ENCODE assay signal across 29 cellular contexts in genomic region chr3:30183421-30183820, GRCh38.
"Had no signal": no experiment of that assay in that cellular context is flagged by ENCODE, and none has a peak within 500 bp of the region (broad histone marks: within the 10 kb centered on the region; RNA-seq: fewer than 3 reads in every experiment).

No MANE protein-coding gene starts in this region.

- H3K4me1 Mint-ChIP-seq: activated CD4-positive, alpha-beta memory T cell treated with anti-CD3 and anti-CD28 coated beads, Interleukin-2, amount 10 ng/mL, durations not matched to agents 7 days and 5 days; activated CD8-positive, alpha-beta memory T cell treated with anti-CD3 and anti-CD28 coated beads, Interleukin-2, amount 10 ng/mL, durations not matched to agents 7 days and 5 days; activated naive CD8-positive, alpha-beta T cell treated with anti-CD3 and anti-CD28 coated beads for 36 hours had no signal

- DNase-seq: activated CD4-positive, alpha-beta memory T cell treated with anti-CD3 and anti-CD28 coated beads, Interleukin-2, amount 10 ng/mL, durations not matched to agents 7 days and 5 days; activated CD4-positive, alpha-beta T cell treated with anti-CD3 and anti-CD28 coated beads for 1 hour; activated CD4-positive, alpha-beta T cell treated with anti-CD3 and anti-CD28 coated beads for 48 hours; activated CD4-positive, CD25-positive, alpha-beta regulatory T cell; activated CD8-positive, alpha-beta memory T cell treated with anti-CD3 and anti-CD28 coated beads for 24 hours; activated CD8-positive, alpha-beta memory T cell treated with anti-CD3 and anti-CD28 coated beads, Interleukin-2, amount 10 ng/mL, durations not matched to agents 7 days and 5 days; activated CD8-positive, alpha-beta memory T cell treated with anti-CD3 and anti-CD28 coated beads, Interleukin-2, amount 50 U/mL, for 48 hours; activated effector memory CD4-positive, alpha-beta T cell treated with anti-CD3 and anti-CD28 coated beads, Interleukin-2, amount 50 U/mL, for 16 hours; activated naive CD4-positive, alpha-beta T cell; activated naive CD4-positive, alpha-beta T cell treated with anti-CD3 and anti-CD28 coated beads, Interleukin-2, amount 50 U/mL, for 16 hours; activated naive CD8-positive, alpha-beta T cell treated with anti-CD3 and anti-CD28 coated beads for 36 hours; activated T-cell treated with anti-CD3 and anti-CD28 coated beads, Interleukin-2, amount 50 U/mL, for 48 hours; amygdala; cerebellar nuclear complex; Karpas-422; NCI-H1105; NCI-H1417 treated with DMSO at 0.1 percent for 48 hours; NCI-H187 treated with DMSO at 0.1 percent for 48 hours; NCI-H2081; NCI-H345; NCI-H524 treated with DMSO at 0.1 percent for 48 hours; SHP77; T1000; WERI-Rb-1 had no signal

- H3K4me3 Mint-ChIP-seq: activated CD4-positive, alpha-beta memory T cell treated with anti-CD3 and anti-CD28 coated beads, Interleukin-2, amount 10 ng/mL, durations not matched to agents 7 days and 5 days; activated CD8-positive, alpha-beta memory T cell treated with anti-CD3 and anti-CD28 coated beads, Interleukin-2, amount 10 ng/mL, durations not matched to agents 7 days and 5 days; activated naive CD8-positive, alpha-beta T cell treated with anti-CD3 and anti-CD28 coated beads for 36 hours had no signal

- H3K36me3 ChIP-seq: ascending aorta, breast epithelium, SJCRH30, WERI-Rb-1 had no signal

- H3K9me3 ChIP-seq: ascending aorta, breast epithelium, SJCRH30 had no signal

- H3K4me3 ChIP-seq: ascending aorta, breast epithelium, SJCRH30, SK-N-MC had no signal

- H3K36me3 Mint-ChIP-seq: activated CD8-positive, alpha-beta memory T cell treated with anti-CD3 and anti-CD28 coated beads, Interleukin-2, amount 10 ng/mL, durations not matched to agents 7 days and 5 days; activated naive CD8-positive, alpha-beta T cell treated with anti-CD3 and anti-CD28 coated beads for 36 hours had no signal

- ATAC-seq: activated CD8-positive, alpha-beta memory T cell treated with anti-CD3 and anti-CD28 coated beads, Interleukin-2, amount 10 ng/mL, durations not matched to agents 7 days and 5 days; Panc1 had no signal

- H3K9me3 Mint-ChIP-seq: activated CD4-positive, alpha-beta memory T cell treated with anti-CD3 and anti-CD28 coated beads, Interleukin-2, amount 10 ng/mL, durations not matched to agents 7 days and 5 days; activated naive CD8-positive, alpha-beta T cell treated with anti-CD3 and anti-CD28 coated beads for 36 hours had no signal

- H3K27ac ChIP-seq: ascending aorta, breast epithelium, SK-N-MC, WERI-Rb-1 had no signal

- H3K27me3 Mint-ChIP-seq: activated naive CD8-positive, alpha-beta T cell treated with anti-CD3 and anti-CD28 coated beads for 36 hours had no signal

- H3K27ac Mint-ChIP-seq: activated CD4-positive, alpha-beta memory T cell treated with anti-CD3 and anti-CD28 coated beads, Interleukin-2, amount 10 ng/mL, durations not matched to agents 7 days and 5 days; activated CD8-positive, alpha-beta memory T cell treated with anti-CD3 and anti-CD28 coated beads, Interleukin-2, amount 10 ng/mL, durations not matched to agents 7 days and 5 days; activated naive CD8-positive, alpha-beta T cell treated with anti-CD3 and anti-CD28 coated beads for 36 hours had no signal

- H3K4me1 ChIP-seq: breast epithelium had no signal

- H3K27me3 ChIP-seq: ascending aorta, breast epithelium, SJCRH30 had no signal
